Comparison of ENCODE assay signal across 30 cellular contexts in the genomic region with DNA sequence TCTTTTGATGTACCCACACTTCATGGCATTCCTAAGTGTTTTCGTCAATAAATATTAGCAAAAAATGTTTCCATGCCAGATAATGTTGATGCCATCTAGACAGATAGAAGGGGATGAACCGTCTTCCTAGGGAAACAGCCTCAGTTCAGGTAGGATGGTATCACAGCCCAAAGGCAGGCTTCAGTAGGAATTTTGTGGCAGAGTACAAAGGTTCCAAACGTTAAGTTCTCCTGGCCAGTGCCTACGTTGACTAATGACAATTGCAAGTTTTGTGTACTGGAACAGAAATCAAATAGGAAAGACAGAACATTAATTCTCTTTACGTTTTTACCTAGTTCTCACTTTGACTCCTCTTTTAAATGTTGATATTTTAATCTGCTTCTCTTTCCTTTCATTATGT.
"Had no signal": no experiment of that assay in that cellular context is flagged by ENCODE, and none has a peak within 500 bp of the region (broad histone marks: within the 10 kb centered on the region; RNA-seq: fewer than 3 reads in every experiment).

No MANE protein-coding gene starts in this region.

- DNase-seq: naive thymus-derived CD4-positive, alpha-beta T cell; natural killer cell; nucleus accumbens; pancreas; psoas muscle; right cardiac atrium; spleen; stimulated activated CD4-positive, alpha-beta T cell treated with anti-CD3 and anti-CD28 coated beads, Interleukin-12 subunit alpha, Interleukin-12 subunit beta, amount 100 ng/mL, for 4 hours; stimulated activated CD4-positive, alpha-beta T cell treated with anti-CD3 and anti-CD28 coated beads, Interleukin-1b, Interleukin-23, amount 100 ng/mL, for 48 hours; stimulated activated CD4-positive, alpha-beta T cell treated with anti-CD3 and anti-CD28 coated beads, Interleukin-4, amount 100 ng/mL, for 1 hour; stimulated activated CD4-positive, alpha-beta T cell treated with anti-CD3 and anti-CD28 coated beads, Interleukin-4, amount 100 ng/mL, for 4 hours; stimulated activated CD8-positive, alpha-beta memory T cell treated with anti-CD3 and anti-CD28 coated beads, Interleukin-4, amount 100 ng/mL, for 48 hours; stimulated activated naive CD4-positive, alpha-beta T cell; stimulated activated naive CD8-positive, alpha-beta T cell treated with anti-CD3 and anti-CD28 coated beads, Interleukin-15, amount 100 ng/mL, for 72 hours; stimulated activated naive CD8-positive, alpha-beta T cell treated with anti-CD3 and anti-CD28 coated beads, Interleukin-15, Interleukin-2, amounts not matched to agents 100 U/mL and 50 U/mL, for 24 hours; substantia nigra; testis; tibial artery; transverse colon; upper lobe of right lung; uterus had no signal

- H3K27ac Mint-ChIP-seq: naive thymus-derived CD4-positive, alpha-beta T cell; natural killer cell; nephron; neural progenitor cell; stimulated activated memory B cell treated with anti-CD40 and anti-IgM and Interleukin-4, amounts not matched to agents 10 μg/mL and 1 μg/mL and 100 μg/mL, for 72 hours; stimulated activated naive CD8-positive, alpha-beta T cell treated with anti-CD3 and anti-CD28 coated beads, Interleukin-15, amount 100 ng/mL, for 72 hours; type B pancreatic cell had no signal

- H3K27me3 Mint-ChIP-seq: naive thymus-derived CD4-positive, alpha-beta T cell; stimulated activated memory B cell treated with anti-CD40 and anti-IgM and Interleukin-4, amounts not matched to agents 10 μg/mL and 1 μg/mL and 100 μg/mL, for 72 hours; stimulated activated naive CD8-positive, alpha-beta T cell treated with anti-CD3 and anti-CD28 coated beads, Interleukin-15, amount 100 ng/mL, for 72 hours; type B pancreatic cell had no signal

- H3K4me2 ChIP-seq: neural progenitor cell, smooth muscle cell had no signal

- ATAC-seq: naive thymus-derived CD4-positive, alpha-beta T cell; natural killer cell; pancreas; psoas muscle; right cardiac atrium; sciatic nerve; stimulated activated memory B cell treated with anti-CD40 and anti-IgM and Interleukin-4, amounts not matched to agents 10 μg/mL and 1 μg/mL and 100 μg/mL, for 72 hours; stimulated activated naive CD8-positive, alpha-beta T cell treated with anti-CD3 and anti-CD28 coated beads, Interleukin-15, amount 100 ng/mL, for 72 hours; stimulated activated naive CD8-positive, alpha-beta T cell treated with anti-CD3 and anti-CD28 coated beads, Interleukin-15, Interleukin-2, amounts not matched to agents 100 U/mL and 50 U/mL, for 24 hours; upper lobe of right lung had no signal

- H3K27me3 ChIP-seq: neural progenitor cell, neutrophil, pancreas, spleen, suprapubic skin, testis, tibial artery, transverse colon, upper lobe of right lung, uterus had no signal

- H3K9me3 ChIP-seq: neutrophil, pancreas, psoas muscle, spleen, suprapubic skin, testis, tibial artery, transverse colon, upper lobe of right lung, uterus had no signal

- H3K36me3 ChIP-seq: neutrophil had no signal

- H3K4me3 ChIP-seq: neural progenitor cell, pancreas, psoas muscle, skin epidermis, smooth muscle cell, spleen, suprapubic skin, testis, tibial artery, transverse colon, upper lobe of right lung, uterus had no signal

- H3K4me1 Mint-ChIP-seq: nephron; neural progenitor cell; stimulated activated memory B cell treated with anti-CD40 and anti-IgM and Interleukin-4, amounts not matched to agents 10 μg/mL and 1 μg/mL and 100 μg/mL, for 72 hours had no signal

- H3K27ac ChIP-seq: neural progenitor cell, neutrophil, pancreas, psoas muscle, skin epidermis, spleen, suprapubic skin, testis, tibial artery, transverse colon, upper lobe of right lung, uterus had no signal

- FAIRE-seq: pancreas had no signal

- H3K4me3 Mint-ChIP-seq: naive thymus-derived CD4-positive, alpha-beta T cell; natural killer cell; nephron; neural progenitor cell; stimulated activated memory B cell treated with anti-CD40 and anti-IgM and Interleukin-4, amounts not matched to agents 10 μg/mL and 1 μg/mL and 100 μg/mL, for 72 hours; stimulated activated naive CD8-positive, alpha-beta T cell treated with anti-CD3 and anti-CD28 coated beads, Interleukin-15, amount 100 ng/mL, for 72 hours; type B pancreatic cell had no signal

- H3K9me3 Mint-ChIP-seq: natural killer cell; stimulated activated memory B cell treated with anti-CD40 and anti-IgM and Interleukin-4, amounts not matched to agents 10 μg/mL and 1 μg/mL and 100 μg/mL, for 72 hours; type B pancreatic cell had no signal

- H3K4me1 ChIP-seq: neural progenitor cell, pancreas, psoas muscle, spleen, suprapubic skin, testis, tibial artery, transverse colon, upper lobe of right lung, uterus had no signal

- H3K9ac ChIP-seq: neural progenitor cell had no signal

- H3K36me3 Mint-ChIP-seq: natural killer cell had no signal

- H2AFZ ChIP-seq: neural progenitor cell had no signal
